ENCODE assay signal across 18 cellular contexts in the genomic region with DNA sequence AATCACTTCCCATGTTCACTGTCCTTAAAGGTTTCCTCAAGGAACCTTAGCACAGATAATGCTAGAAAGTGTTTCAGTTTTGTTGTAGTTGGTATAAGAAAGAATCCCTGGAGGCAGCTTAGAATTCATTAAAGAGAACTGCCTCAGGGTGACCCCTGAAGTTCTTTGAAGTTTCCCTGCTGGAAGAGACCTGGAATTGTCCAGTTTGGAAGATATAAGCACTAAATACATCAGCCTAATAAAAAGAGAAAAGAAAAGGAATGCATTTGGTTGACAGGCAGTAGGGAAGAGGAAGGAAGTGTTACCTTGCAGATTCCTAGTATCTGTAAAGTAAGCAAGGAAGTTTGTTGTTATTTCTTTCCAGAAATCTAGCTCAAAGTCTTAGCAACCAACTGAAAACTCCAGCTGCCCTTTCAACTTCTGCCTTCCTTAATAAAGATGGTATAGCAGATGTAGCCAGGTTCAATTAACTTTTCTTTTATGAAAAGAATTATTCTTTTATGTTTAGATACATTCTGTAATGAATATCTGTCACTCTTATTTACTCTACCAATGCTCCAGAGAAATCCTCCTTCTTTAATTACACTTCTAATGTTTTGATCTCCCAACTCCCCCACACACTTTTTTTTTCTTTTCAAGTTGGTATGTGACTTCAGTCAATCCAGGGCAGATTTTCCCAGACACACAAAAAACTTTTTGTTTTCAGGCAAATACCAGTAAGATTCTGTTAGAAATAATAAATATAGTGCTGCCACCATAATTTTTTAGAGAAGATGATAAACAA.
"Had no signal": no experiment of that assay in that cellular context is flagged by ENCODE, and none has a peak within 500 bp of the region (broad histone marks: within the 10 kb centered on the region; RNA-seq: fewer than 3 reads in every experiment).

No MANE protein-coding gene starts in this region.

- DNase-seq: activated B cell treated with CpG ODN at 0.5 μM for 24 hours; activated CD4-positive, alpha-beta T cell treated with anti-CD3 and anti-CD28 coated beads for 4 hours; activated CD8-positive, alpha-beta T cell treated with anti-CD3 and anti-CD28 coated beads for 36 hours; activated naive CD4-positive, alpha-beta T cell; activated naive CD8-positive, alpha-beta T cell treated with anti-CD3 and anti-CD28 coated beads for 36 hours; activated T-cell treated with anti-CD3 and anti-CD28 coated beads, Interleukin-2, amount 50 U/mL, for 1 hour; amniotic stem cell; brain microvascular endothelial cell; colonic mucosa; head of caudate nucleus; left ventricle myocardium inferior; naive thymus-derived CD4-positive, alpha-beta T cell; retina; stimulated activated naive CD4-positive, alpha-beta T cell; T-cell; thyroid gland had no signal

- H3K4me1 ChIP-seq: colonic mucosa, left ventricle myocardium inferior, thyroid gland had no signal

- H3K36me3 ChIP-seq: brain microvascular endothelial cell, colonic mucosa, left ventricle myocardium inferior, thyroid gland had no signal

- H3K27ac ChIP-seq: brain microvascular endothelial cell, colonic mucosa, left ventricle myocardium inferior, thyroid gland had no signal

- H3K36me3 Mint-ChIP-seq: activated naive CD8-positive, alpha-beta T cell treated with anti-CD3 and anti-CD28 coated beads for 36 hours; naive thymus-derived CD4-positive, alpha-beta T cell; T-cell had no signal

- ATAC-seq: activated CD8-positive, alpha-beta T cell treated with anti-CD3 and anti-CD28 coated beads for 36 hours; activated T-helper 17 cell treated with anti-CD3 and anti-CD28 coated beads, Interleukin-2, amount 50 U/mL, for 72 hours; naive thymus-derived CD4-positive, alpha-beta T cell; T-cell had no signal

- H3K4me3 Mint-ChIP-seq: activated B cell treated with CpG ODN at 0.5 μM for 24 hours; activated CD8-positive, alpha-beta T cell treated with anti-CD3 and anti-CD28 coated beads for 36 hours; activated naive CD8-positive, alpha-beta T cell treated with anti-CD3 and anti-CD28 coated beads for 36 hours; activated T-helper 17 cell treated with anti-CD3 and anti-CD28 coated beads, Interleukin-2, amount 50 U/mL, for 72 hours; central memory CD8-positive, alpha-beta T cell; naive thymus-derived CD4-positive, alpha-beta T cell; T-cell had no signal

- H3K27me3 Mint-ChIP-seq: activated B cell treated with CpG ODN at 0.5 μM for 24 hours; activated CD8-positive, alpha-beta T cell treated with anti-CD3 and anti-CD28 coated beads for 36 hours; activated naive CD8-positive, alpha-beta T cell treated with anti-CD3 and anti-CD28 coated beads for 36 hours; central memory CD8-positive, alpha-beta T cell; T-cell had no signal

- H3K9me3 ChIP-seq: colonic mucosa, left ventricle myocardium inferior, thyroid gland had no signal

- H3K4me3 ChIP-seq: colonic mucosa, left ventricle myocardium inferior, thyroid gland had no signal

- H3K9me3 Mint-ChIP-seq: activated B cell treated with CpG ODN at 0.5 μM for 24 hours; activated CD8-positive, alpha-beta T cell treated with anti-CD3 and anti-CD28 coated beads for 36 hours; activated naive CD8-positive, alpha-beta T cell treated with anti-CD3 and anti-CD28 coated beads for 36 hours; activated T-helper 17 cell treated with anti-CD3 and anti-CD28 coated beads, Interleukin-2, amount 50 U/mL, for 72 hours; central memory CD8-positive, alpha-beta T cell; naive thymus-derived CD4-positive, alpha-beta T cell; T-cell had no signal

- H3K27ac Mint-ChIP-seq: activated B cell treated with CpG ODN at 0.5 μM for 24 hours; activated CD8-positive, alpha-beta T cell treated with anti-CD3 and anti-CD28 coated beads for 36 hours; activated naive CD8-positive, alpha-beta T cell treated with anti-CD3 and anti-CD28 coated beads for 36 hours; activated T-helper 17 cell treated with anti-CD3 and anti-CD28 coated beads, Interleukin-2, amount 50 U/mL, for 72 hours; naive thymus-derived CD4-positive, alpha-beta T cell; T-cell had no signal

- H3K4me1 Mint-ChIP-seq: activated B cell treated with CpG ODN at 0.5 μM for 24 hours; activated naive CD8-positive, alpha-beta T cell treated with anti-CD3 and anti-CD28 coated beads for 36 hours; activated T-helper 17 cell treated with anti-CD3 and anti-CD28 coated beads, Interleukin-2, amount 50 U/mL, for 72 hours; central memory CD8-positive, alpha-beta T cell; naive thymus-derived CD4-positive, alpha-beta T cell; T-cell had no signal
